8 cellular contexts compared by ENCODE assay signal in the genomic region with DNA sequence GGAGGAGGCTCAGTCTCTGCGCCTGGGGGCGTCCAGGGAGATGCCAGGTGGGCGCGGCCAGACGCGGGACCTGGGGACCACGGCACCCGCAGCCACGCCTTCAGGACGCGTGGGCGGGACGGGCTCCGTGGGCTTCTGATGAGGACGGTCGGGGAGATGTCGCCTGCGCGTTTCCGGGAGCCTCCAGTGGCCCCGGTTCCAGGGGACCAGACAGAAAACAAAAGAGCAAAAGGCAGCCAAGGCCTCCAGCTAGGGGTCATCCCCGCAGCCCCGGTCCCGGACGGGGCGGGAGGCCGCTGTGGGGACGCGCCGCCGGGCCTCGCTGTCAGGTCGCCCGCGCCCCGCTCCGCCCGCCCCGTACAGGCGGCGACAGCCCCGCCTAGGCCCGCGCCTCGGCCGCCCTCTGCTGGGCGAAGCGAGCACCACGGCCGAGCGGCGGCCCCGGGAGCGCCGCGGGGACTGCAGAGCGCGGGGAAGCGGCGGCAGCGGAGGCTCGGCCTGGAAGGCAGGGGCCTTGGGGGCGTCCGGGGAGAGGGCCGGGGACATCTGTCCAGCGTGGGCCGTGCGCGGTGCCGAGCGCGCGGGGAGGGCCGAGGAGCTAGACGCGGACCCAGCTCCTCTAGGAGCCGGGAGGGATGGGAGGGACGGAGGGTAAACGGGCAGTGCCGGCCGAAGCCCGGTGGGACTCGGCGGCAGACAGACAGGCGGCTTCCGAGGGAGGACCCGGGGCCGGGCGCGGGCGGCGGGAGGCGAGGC. TPM values are rescaled to one million over a fixed set of nuclear protein-coding genes. Genes with fewer than 3 reads are reported as not detected.
DNase-seq lines count a peak whose midpoint lies in the region; ATAC-seq and TF ChIP-seq lines count a peak whose summit lies in the region.

No MANE protein-coding gene starts in this region.

- TF ChIP-seq POLR2A in uterus (IDR thresholded peaks at IDR 0.05), result peak in 1 of 2 donors; percentile 40

- peak overlapping the region; percentile 82 to 83 for H3K27ac ChIP-seq in right atrium auricular region
- peak overlapping the region; percentile 87 to 90 for H3K27ac ChIP-seq in uterus

- TF ChIP-seq CTCF in GM12874 (IDR thresholded peaks at IDR 0.05; ENCODE audit: insufficient read depth, low read depth, low read length) (peak; percentile 89), right atrium auricular region (IDR thresholded peaks at IDR 0.05) (peak; percentile 91 to 94), uterus (IDR thresholded peaks at IDR 0.05) (peak; percentile 46 to 98 (median 95))

- H3K27me3 ChIP-seq in right atrium auricular region, result no peaks in the 10 kb centered on the region
- H3K27me3 ChIP-seq in uterus, result no peaks in the 10 kb centered on the region

- H3K4me3 ChIP-seq in right atrium auricular region (peak overlapping the region; percentile 57 to 65), uterus (peak overlapping the region; percentile 44 to 59)

- peaks cover 0 to 11% of the 10 kb centered on the region in 2 donors for H3K4me1 ChIP-seq in right atrium auricular region
- no peaks in the 10 kb centered on the region for H3K4me1 ChIP-seq in uterus

- ATAC-seq in HG02571 (IDR thresholded peaks at IDR 0.05; ENCODE audit: unreplicated experiment), result peak; percentile 91

- DNase-seq in MV-4-11 (lab: John Stamatoyannopoulos, UW), result peak; percentile 55
- DNase-seq in T-helper 1 cell, result peak; percentile 76 to 81 (median 76)
- DNase-seq in amniotic stem cell (lab: John Stamatoyannopoulos, UW), result peak; percentile 62
- DNase-seq in right atrium auricular region (ENCODE audit: low spot score), result peak; percentile 75
- peak; percentile 73 for DNase-seq in putamen (ENCODE audit: low spot score)
- peak; percentile 57 to 76 for DNase-seq in uterus

- intact Hi-C loops in uterus (cut with DNase I; ENCODE audit: low total_unique reads), result no loop called here

- H3K9me3 ChIP-seq in right atrium auricular region (no peaks in the 10 kb centered on the region), uterus (no peaks in the 10 kb centered on the region)

- H3K36me3 ChIP-seq in right atrium auricular region (no peaks in the 10 kb centered on the region), uterus (no peaks in the 10 kb centered on the region)

RNA-seq across cellular contexts. Expression of a gene that starts 48.7 kb away (rescaled TPM):
- total RNA-seq in right atrium auricular region (1 to 10 TPM; 4.9 to 6.2 TPM), uterus (10 to 100 TPM in 3 of 4 donors, 1 to 10 TPM in 1; 3.3 to 14.2 (median 11.8) TPM)

Comparison
In these comparisons a context has a peak if more than half of its experiments do, and no peak if none do; other contexts are left out.
1. Peak in every context shown above with its lines: DNase-seq, ATAC-seq, H3K4me3 ChIP-seq and H3K27ac ChIP-seq.